In the genomic region with DNA sequence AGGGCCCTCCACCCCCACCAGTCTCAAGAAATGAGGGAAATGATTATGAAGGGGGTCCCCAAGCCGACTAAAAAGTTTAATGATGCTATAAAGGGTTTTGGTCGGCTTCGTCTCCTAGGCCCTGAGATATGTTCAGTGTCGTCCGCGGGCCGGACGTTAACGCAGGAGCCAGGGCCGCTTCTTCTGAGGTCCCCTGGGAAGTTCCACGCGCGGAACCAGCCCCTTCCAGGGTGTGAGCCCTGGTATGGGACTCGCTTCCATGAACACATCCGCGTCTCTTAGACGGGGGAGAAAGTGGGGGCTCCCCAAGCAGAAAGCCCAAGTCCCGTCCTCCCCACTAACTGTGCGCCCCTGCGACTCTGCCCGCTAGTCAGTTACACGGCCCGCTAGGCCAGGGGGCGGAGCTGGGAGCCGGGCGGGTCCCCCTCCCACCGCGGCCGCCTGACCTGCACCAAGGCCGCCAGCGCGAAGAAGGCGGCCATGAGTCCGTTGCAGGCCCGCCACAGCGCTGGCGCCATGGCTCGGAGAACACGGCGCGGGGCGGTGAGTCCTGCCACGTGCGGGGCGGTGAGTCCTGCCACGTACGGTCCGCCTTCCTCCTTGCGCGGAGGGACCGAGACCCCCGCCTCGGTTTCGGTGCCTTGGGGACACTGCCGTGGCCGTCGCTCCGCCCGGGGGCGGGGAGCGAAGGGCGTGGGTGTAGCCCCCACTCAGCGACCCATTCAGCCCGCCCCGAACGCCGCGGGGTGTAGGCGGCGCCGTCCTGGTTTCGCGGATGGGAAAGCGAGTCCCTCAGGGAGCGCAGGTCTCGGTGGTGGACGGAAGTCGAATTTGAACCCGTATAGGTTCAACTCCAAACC, we compare ENCODE assay signal across 8 cellular contexts. TPM values are rescaled to one million over a fixed set of nuclear protein-coding genes. Genes with fewer than 3 reads are reported as not detected.
A peak's percentile ranks its signal among the peaks of the same experiment; 100 is the strongest.
DNase-seq lines count a peak whose midpoint lies in the region; ATAC-seq and TF ChIP-seq lines count a peak whose summit lies in the region.

TMEM220 (minus strand) TSS at position 690 of the 860 bp plus-strand sequence; CDS start at position 518, 172 bp downstream.

- peak; percentile 74 for ATAC-seq in GM21825 (IDR thresholded peaks at IDR 0.05; ENCODE audit: unreplicated experiment)

- TF ChIP-seq POLR2A in suprapubic skin (IDR thresholded peaks at IDR 0.05), result peak; percentile 14 to 56

- no peaks in the 10 kb centered on the region for H3K9me3 Mint-ChIP-seq in nephron

- no peaks in the 10 kb centered on the region for H3K36me3 Mint-ChIP-seq in nephron (ENCODE audit: low read depth)

- H3K4me3 ChIP-seq in foreskin fibroblast (ENCODE audit: low read depth in 1 of 2, low read length in 2 of 2) (peak within 1 kb of the TSS; percentile 72), suprapubic skin (peak within 1 kb of the TSS; percentile 65)

- H3K4me1 ChIP-seq in suprapubic skin, result peaks cover 13% of the 10 kb centered on the region

- POLR2A ChIA-PET in RWPE1 (lab: Yijun Ruan, JAX; ENCODE audit: low non-redundant PET), result interaction anchor here (0.5 kb wide), 1 partner anchor 111 kb away, joined by 3 read pairs; no protein-coding TSS in a partner anchor

- peak within 1 kb of the TSS; percentile 76 to 93 (median 85) for H3K27ac Mint-ChIP-seq in nephron

- no peaks in the 10 kb centered on the region for H3K9me3 ChIP-seq in suprapubic skin

- TF ChIP-seq CTCF in foreskin fibroblast (IDR thresholded peaks at IDR 0.05; ENCODE audit: low read depth, low read length), result no peak
- TF ChIP-seq CTCF in nephron (IDR thresholded peaks at IDR 0.05; ENCODE audit: unreplicated experiment in 3 of 3), result no peak
- no peak for TF ChIP-seq CTCF in suprapubic skin (IDR thresholded peaks at IDR 0.05)
- no peak for TF ChIP-seq CTCF in RWPE1 (conservative IDR thresholded peaks at IDR 0.05; ENCODE audit: low read depth)

- peaks cover 6% of the 10 kb centered on the region for H3K27me3 Mint-ChIP-seq in nephron (ENCODE audit: low read depth)

- TF ChIP-seq EP300 in suprapubic skin (IDR thresholded peaks at IDR 0.05), result no peak

- H3K4me3 Mint-ChIP-seq in nephron, result peak within 1 kb of the TSS; percentile 95 to 97 (median 95)

- peaks cover 12% of the 10 kb centered on the region for H3K4me1 Mint-ChIP-seq in nephron

- WGBS in suprapubic skin, result 1% methylated on average over 39 of the region's 79 CpGs

- CTCF ChIA-PET in RWPE1 (lab: Yijun Ruan, JAX), result interaction anchor here (0.6 to 0.7 kb wide), 2 partner anchors 11 to 85 kb away, joined by 3 to 4 read pairs; no protein-coding TSS in a partner anchor

- DNase-seq in ELF-1 (ENCODE audit: low read depth, low spot score), result peak; percentile 90
- peak; percentile 3 for DNase-seq in NCI-H460 (ENCODE audit: extremely low read depth, low read depth)
- DNase-seq in activated gamma-delta T cell treated with Interleukin-2 at 50 U/mL for 16 hours, result peak; percentile 24
- peak; percentile 75 to 92 for DNase-seq in foreskin fibroblast
- peak; percentile 89 to 91 for DNase-seq in suprapubic skin (ENCODE audit: low spot score in 2 of 2)
- DNase-seq in RWPE1 (ENCODE audit: low spot score), result no peak

- H3K27ac ChIP-seq in suprapubic skin, result peak within 1 kb of the TSS; percentile 88
- no peak within 1 kb of the TSS for H3K27ac ChIP-seq in RWPE1

- no peaks in the 10 kb centered on the region for H3K27me3 ChIP-seq in suprapubic skin

- peaks cover 15% of the 10 kb centered on the region for H3K36me3 ChIP-seq in suprapubic skin

RNA-seq across cellular contexts. Expression of gene TMEM220, which starts in this region (rescaled TPM):
- 0.05 TPM in 1 of 2 replicates, not detected in the other for total RNA-seq in NCI-H460 (2014; rRNA removed; shearing (Covaris generic))
- 0.70 and 1.1 TPM in 2 replicates for polyA plus RNA-seq in NCI-H460 (2014; cell fraction: nucleus; rRNA removed)
- total RNA-seq in suprapubic skin, result 10 to 100 TPM in 2 of 4 donors, 1 to 10 TPM in 2; 4.5 to 12.1 (median 9.4) TPM
